Comparison of ENCODE assay signal across 13 cellular contexts in the genomic region with DNA sequence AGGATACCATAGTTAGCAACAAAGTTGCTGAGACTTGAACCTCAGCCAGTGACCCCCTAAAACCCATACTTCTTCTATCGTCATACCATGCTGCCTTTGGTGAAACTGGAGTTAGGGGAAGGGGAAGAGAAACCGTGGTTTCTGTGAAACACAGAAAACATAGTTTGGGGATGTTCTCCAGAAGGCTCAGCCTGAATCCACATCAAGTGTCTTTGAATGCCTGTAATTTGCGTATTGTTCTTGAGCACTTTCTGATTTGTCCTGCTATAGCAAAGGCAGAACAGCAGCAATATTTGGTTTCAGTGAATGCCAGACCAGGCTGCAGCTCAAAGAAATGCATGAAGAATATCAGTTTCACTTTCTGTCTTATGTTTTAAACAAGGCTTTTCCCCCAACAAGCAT.
A peak's percentile ranks its signal among the peaks of the same experiment; 100 is the strongest.
DNase-seq lines count a peak whose midpoint lies in the region; ATAC-seq and TF ChIP-seq lines count a peak whose summit lies in the region.
"Had no signal": no experiment of that assay in that cellular context is flagged by ENCODE, and none has a peak within 500 bp of the region (broad histone marks: within the 10 kb centered on the region; RNA-seq: fewer than 3 reads in every experiment).

No MANE protein-coding gene starts in this region.

- DNase-seq in GM12865 (ENCODE audit: low read depth): peak; percentile 44
- DNase-seq in NAMALWA (ENCODE audit: low spot score): peak; percentile 4
- no peak for DNase-seq in SW480 (ENCODE audit: low spot score)
- DNase-seq in activated CD4-positive, alpha-beta T cell treated with anti-CD3 and anti-CD28 coated beads, Interleukin-2, amount 50 U/mL, for 1 hour: no peak
- DNase-seq in activated CD8-positive, alpha-beta T cell treated with anti-CD3 and anti-CD28 coated beads for 36 hours: no peak
- no peak for DNase-seq in stimulated activated CD4-positive, alpha-beta T cell treated with anti-CD3 and anti-CD28 coated beads, Interleukin-15, amount 100 ng/mL, for 24 hours
- DNase-seq: mammary epithelial cell, PC-3, T1000, uterus had no signal

- TF ChIP-seq CTCF in GM12865 (IDR thresholded peaks at IDR 0.05; ENCODE audit: insufficient read depth, low read depth, low read length, missing control alignments): no peak
- TF ChIP-seq CTCF in activated CD8-positive, alpha-beta T cell treated with anti-CD3 and anti-CD28 coated beads for 36 hours (IDR thresholded peaks at IDR 0.05): no peak

- H3K36me3 Mint-ChIP-seq in activated CD8-positive, alpha-beta T cell treated with anti-CD3 and anti-CD28 coated beads for 36 hours (ENCODE audit: low read depth): no peaks in the 10 kb centered on the region

- POLR2A ChIA-PET in activated CD8-positive, alpha-beta T cell treated with anti-CD3 and anti-CD28 coated beads for 36 hours (lab: Charles Lee): no interaction called here

- H3K4me3 Mint-ChIP-seq in activated CD8-positive, alpha-beta T cell treated with anti-CD3 and anti-CD28 coated beads for 36 hours: no peak overlapping the region
- H3K4me3 Mint-ChIP-seq: activated T-helper 1 cell treated with anti-CD3 and anti-CD28 coated beads, Interleukin-12 subunit alpha, Interleukin-12 subunit beta, Interleukin-2, Interleukin-4 antibody, amounts not matched to agents 30 ng/mL and 10 ng/mL and 1 ng/mL, durations not matched to agents 14 hours and 24 hours and 36 hours had no signal

- ATAC-seq in GM19452 (IDR thresholded peaks at IDR 0.05; ENCODE audit: unreplicated experiment) (peak; percentile 61), HG02973 (IDR thresholded peaks at IDR 0.05; ENCODE audit: unreplicated experiment) (peak; percentile 64)
- no peak for ATAC-seq in activated CD8-positive, alpha-beta T cell treated with anti-CD3 and anti-CD28 coated beads for 36 hours
- ATAC-seq: PC-3 had no signal

- CTCF ChIA-PET in activated CD8-positive, alpha-beta T cell treated with anti-CD3 and anti-CD28 coated beads for 36 hours (lab: Charles Lee): no interaction called here

- H3K9me3 Mint-ChIP-seq in activated CD8-positive, alpha-beta T cell treated with anti-CD3 and anti-CD28 coated beads for 36 hours: no peaks in the 10 kb centered on the region
- H3K9me3 Mint-ChIP-seq: activated T-helper 1 cell treated with anti-CD3 and anti-CD28 coated beads, Interleukin-12 subunit alpha, Interleukin-12 subunit beta, Interleukin-2, Interleukin-4 antibody, amounts not matched to agents 30 ng/mL and 10 ng/mL and 1 ng/mL, durations not matched to agents 14 hours and 24 hours and 36 hours had no signal

- H3K4me1 Mint-ChIP-seq in activated CD8-positive, alpha-beta T cell treated with anti-CD3 and anti-CD28 coated beads for 36 hours (ENCODE audit: low read depth): no peaks in the 10 kb centered on the region

- no peak overlapping the region for H3K27ac Mint-ChIP-seq in activated CD8-positive, alpha-beta T cell treated with anti-CD3 and anti-CD28 coated beads for 36 hours
- H3K27ac Mint-ChIP-seq: activated T-helper 1 cell treated with anti-CD3 and anti-CD28 coated beads, Interleukin-12 subunit alpha, Interleukin-12 subunit beta, Interleukin-2, Interleukin-4 antibody, amounts not matched to agents 30 ng/mL and 10 ng/mL and 1 ng/mL, durations not matched to agents 14 hours and 24 hours and 36 hours had no signal

- H3K27me3 Mint-ChIP-seq in activated CD8-positive, alpha-beta T cell treated with anti-CD3 and anti-CD28 coated beads for 36 hours: peaks cover 5% of the 10 kb centered on the region

- intact Hi-C loops in activated CD8-positive, alpha-beta T cell treated with anti-CD3 and anti-CD28 coated beads for 36 hours (cut with micrococcal nuclease): no loop called here

- no peak overlapping the region for H3K4me3 ChIP-seq in GM12865 (ENCODE audit: low read depth, low read length)
- H3K4me3 ChIP-seq: uterus had no signal

Comparison
In these comparisons a context has a peak if more than half of its experiments do, and no peak if none do; other contexts are left out.
1. DNase-seq: peak in GM12865 (single experiment) and NAMALWA (single experiment); none in SW480 (single experiment), activated CD4-positive, alpha-beta T cell treated with anti-CD3 and anti-CD28 coated beads, Interleukin-2, amount 50 U/mL, for 1 hour (single experiment), activated CD8-positive, alpha-beta T cell treated with anti-CD3 and anti-CD28 coated beads for 36 hours (single experiment) and stimulated activated CD4-positive, alpha-beta T cell treated with anti-CD3 and anti-CD28 coated beads, Interleukin-15, amount 100 ng/mL, for 24 hours (single experiment).